8 cellular contexts compared by ENCODE assay signal in genomic region chr16:87868254-87869029, GRCh38. TPM values are rescaled to one million over a fixed set of nuclear protein-coding genes. Genes with fewer than 3 reads are reported as not detected.
DNase-seq lines count a peak whose midpoint lies in the region; ATAC-seq and TF ChIP-seq lines count a peak whose summit lies in the region.
"Not testable (repeated sequence)": the region's sequence is repeated elsewhere in the genome, so short reads cannot be mapped to it uniquely, and the experiment has no call there.

No MANE protein-coding gene starts in this region.

- peaks cover 55% of the 10 kb centered on the region for H3K79me2 ChIP-seq in KMS-11 (ENCODE audit: insufficient read depth, low read depth)

- peak overlapping the region; percentile 67 for H3K27ac ChIP-seq in CD4-positive, alpha-beta T cell (ENCODE audit: low read depth, low read length)
- peak overlapping the region; percentile 65 for H3K27ac ChIP-seq in KMS-11

- H3K27me3 ChIP-seq in CD4-positive, alpha-beta T cell (ENCODE audit: control insufficient read depth, insufficient read depth, low read length); KMS-11 (ENCODE audit: insufficient read depth, low read depth): not testable (repeated sequence)

- H3K4me3 Mint-ChIP-seq in CD4-positive, alpha-beta T cell: peak overlapping the region; percentile 93
- peak overlapping the region; percentile 87 to 99 (median 91) for H3K4me3 Mint-ChIP-seq in T-cell

- not testable (repeated sequence) for H3K4me3 ChIP-seq in KMS-11 (IDR thresholded peaks at IDR 0.05; ENCODE audit: insufficient read depth, low read depth, low read length)

- H3K36me3 Mint-ChIP-seq in CD4-positive, alpha-beta T cell (ENCODE audit: low read depth): peaks cover 13% of the 10 kb centered on the region
- H3K36me3 Mint-ChIP-seq in T-cell: not testable (repeated sequence)
- H3K36me3 Mint-ChIP-seq in activated naive CD4-positive, alpha-beta T cell treated with anti-CD3 and anti-CD28 coated beads, Interleukin-2, amount 50 U/mL, for 72 hours: peaks cover 45 to 47% of the 10 kb centered on the region in 2 donors

- H3K36me3 ChIP-seq in KMS-11 (ENCODE audit: insufficient read depth): not testable (repeated sequence)

- H4K20me1 ChIP-seq in KMS-11 (ENCODE audit: insufficient read depth): peaks cover 31% of the 10 kb centered on the region

- peak overlapping the region; percentile 92 for H3K4me2 ChIP-seq in KMS-11

- peak; percentile 62 for ATAC-seq in CD4-positive, alpha-beta T cell (ENCODE audit: poor library complexity)
- ATAC-seq in GM21723 (IDR thresholded peaks at IDR 0.05; ENCODE audit: unreplicated experiment) (peak; percentile 29), T-cell (replicated peaks in 1 of 4) (peak; percentile 32 to 52 (median 44))
- ATAC-seq in activated naive CD4-positive, alpha-beta T cell treated with anti-CD3 and anti-CD28 coated beads, Interleukin-2, amount 50 U/mL, for 72 hours: peak; percentile 62 to 77

- H2AFZ ChIP-seq in KMS-11 (ENCODE audit: low read depth): not testable (repeated sequence)

- H3K9ac ChIP-seq in KMS-11: peak overlapping the region; percentile 67

- not testable (repeated sequence) for H3K9me3 Mint-ChIP-seq in CD4-positive, alpha-beta T cell; T-cell; activated naive CD4-positive, alpha-beta T cell treated with anti-CD3 and anti-CD28 coated beads, Interleukin-2, amount 50 U/mL, for 72 hours

- not testable (repeated sequence) for H3K9me3 ChIP-seq in CD4-positive, alpha-beta T cell (ENCODE audit: control insufficient read depth, low read length)

- H3K27me3 Mint-ChIP-seq in CD4-positive, alpha-beta T cell; T-cell: not testable (repeated sequence)

- TF ChIP-seq CTCF in CD4-positive, alpha-beta T cell (IDR thresholded peaks at IDR 0.05); KMS-11 (conservative IDR thresholded peaks at IDR 0.05; ENCODE audit: low read depth, low read length): not testable (repeated sequence)

- peak in 8 of 10 experiments; percentile 34 to 62 (median 39) for DNase-seq in CD4-positive, alpha-beta T cell
- DNase-seq in T-cell: peak; percentile 20 to 65 (median 50)
- DNase-seq in activated naive CD4-positive, alpha-beta T cell treated with anti-CD3 and anti-CD28 coated beads, Interleukin-2, amount 50 U/mL, for 72 hours (ENCODE audit: low spot score in 2 of 2): peak; percentile 58 to 83
- peak; percentile 89 for DNase-seq in fibroblast of peridontal ligament (ENCODE audit: extremely low read depth)
- DNase-seq in myocyte (ENCODE audit: low read depth): peak; percentile 63
- DNase-seq in stimulated activated CD8-positive, alpha-beta memory T cell treated with anti-CD3 and anti-CD28 coated beads, Interleukin-12 subunit alpha, Interleukin-12 subunit beta, amount 100 ng/mL, for 1 hour (ENCODE audit: low read depth): peak; percentile 36

- intact Hi-C loops in CD4-positive, alpha-beta T cell (cut with DNase I, micrococcal nuclease): loop anchor here in 1 of 2 experiments (10.0 kb wide), 1 partner anchor 484 kb away; the partner anchor contains the start of gene FBXO31

- peak overlapping the region; percentile 89 for H3K27ac Mint-ChIP-seq in CD4-positive, alpha-beta T cell
- peak overlapping the region; percentile 86 to 95 for H3K27ac Mint-ChIP-seq in T-cell
- H3K27ac Mint-ChIP-seq in activated naive CD4-positive, alpha-beta T cell treated with anti-CD3 and anti-CD28 coated beads, Interleukin-2, amount 50 U/mL, for 72 hours: peak overlapping the region; percentile 99 to 100

- CTCF ChIA-PET in CD4-positive, alpha-beta T cell (lab: Charles Lee): interaction anchor here (4.9 to 5.6 kb wide), 2 partner anchors 19 to 88 kb away, joined by 32 to 127 read pairs; no protein-coding TSS in a partner anchor
- CTCF ChIA-PET in T-cell (lab: Charles Lee): interaction anchor here (0.6 to 5.8 kb wide), 5 partner anchors 16 to 88 kb away, joined by 4 to 165 read pairs (median 8); no protein-coding TSS in a partner anchor

- H3K4me1 Mint-ChIP-seq in CD4-positive, alpha-beta T cell (ENCODE audit: low read depth): peaks cover 49% of the 10 kb centered on the region
- peaks cover 49 to 58% (median 50%) of the 10 kb centered on the region in 3 donors for H3K4me1 Mint-ChIP-seq in T-cell

- H3K4me1 ChIP-seq in KMS-11 (ENCODE audit: low read depth, poor library complexity, severe bottlenecking): peaks cover 37% of the 10 kb centered on the region

- POLR2A ChIA-PET in CD4-positive, alpha-beta T cell (lab: Charles Lee): interaction anchor here (0.6 to 6.3 kb wide), 12 partner anchors 9 to 157 kb away, joined by 3 to 52 read pairs (median 6); partner anchors contain the start of genes BANP and KLHDC4
- POLR2A ChIA-PET in T-cell (lab: Charles Lee): interaction anchor here in 1 of 2 donors (0.5 to 1.6 kb wide), 7 partner anchors 9 to 106 kb away, joined by 3 to 9 read pairs (median 3); no protein-coding TSS in a partner anchor

RNA-seq across cellular contexts. Expression of gene SLC7A5, which starts 0.9 kb away (rescaled TPM):
- total RNA-seq in CD4-positive, alpha-beta T cell: 10 to 100 TPM; 80.3 to 85.3 TPM
- 10 to 100 TPM; 37.9 to 81.6 (median 40.0) TPM for total RNA-seq in T-cell
- 100 to 1,000 TPM; 112 to 197 TPM for total RNA-seq in activated naive CD4-positive, alpha-beta T cell treated with anti-CD3 and anti-CD28 coated beads, Interleukin-2, amount 50 U/mL, for 72 hours
- total RNA-seq in myocyte: 47.1 and 48.6 TPM in 2 replicates
- polyA plus RNA-seq in myocyte (2012): 469 TPM

Comparison
In these comparisons a context has a peak if more than half of its experiments do, and no peak if none do; other contexts are left out.
1. DNase-seq: peak in every context shown above with its lines; median percentile 89 in fibroblast of peridontal ligament; 70 in activated naive CD4-positive, alpha-beta T cell treated with anti-CD3 and anti-CD28 coated beads, Interleukin-2, amount 50 U/mL, for 72 hours; 63 in myocyte; 50 in T-cell; 39 in CD4-positive, alpha-beta T cell; 36 in stimulated activated CD8-positive, alpha-beta memory T cell treated with anti-CD3 and anti-CD28 coated beads, Interleukin-12 subunit alpha, Interleukin-12 subunit beta, amount 100 ng/mL, for 1 hour.